ENCODE assay signal across 9 cellular contexts in the genomic region with DNA sequence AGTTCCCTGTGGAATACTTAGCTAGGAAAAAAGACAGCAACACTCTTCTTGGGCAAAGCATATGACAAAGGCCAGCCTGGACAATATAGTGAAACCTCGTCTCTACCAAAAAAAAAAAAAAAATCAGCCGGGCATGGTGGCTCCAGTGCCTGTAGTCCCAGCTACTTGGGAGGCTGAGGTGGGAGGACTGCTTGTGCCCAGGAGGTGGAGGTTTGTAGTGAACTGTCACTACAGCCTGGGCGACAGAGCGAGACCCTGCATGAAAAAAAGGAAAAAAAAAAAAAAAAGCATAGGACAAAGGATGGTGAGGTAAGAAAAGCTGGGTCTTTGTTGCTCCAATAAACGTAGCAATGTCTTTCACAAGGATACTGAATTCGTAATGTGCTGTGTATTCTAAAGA. TPM values are rescaled to one million over a fixed set of nuclear protein-coding genes. Genes with fewer than 3 reads are reported as not detected.
DNase-seq lines count a peak whose midpoint lies in the region; ATAC-seq and TF ChIP-seq lines count a peak whose summit lies in the region.
"Had no signal": no experiment of that assay in that cellular context is flagged by ENCODE, and none has a peak within 500 bp of the region (broad histone marks: within the 10 kb centered on the region; RNA-seq: fewer than 3 reads in every experiment).

No MANE protein-coding gene starts in this region.

- peak overlapping the region; percentile 83 for H3K4me2 ChIP-seq in OCI-LY7 (ENCODE audit: low read length)

- peaks cover 52% of the 10 kb centered on the region for H3K4me1 ChIP-seq in OCI-LY7 (ENCODE audit: insufficient read depth, low read length, poor library complexity, severe bottlenecking)
- H3K4me1 ChIP-seq in mucosa of descending colon (ENCODE audit: low read depth), result peaks cover 19% of the 10 kb centered on the region

- peaks cover 37% of the 10 kb centered on the region for H3K4me1 Mint-ChIP-seq in progenitor cell of endocrine pancreas (ENCODE audit: low read depth)

- H2AFZ ChIP-seq in OCI-LY7 (ENCODE audit: low read length), result peak overlapping the region; percentile 47; the same call in 1 of the 2 replicates

- POLR2A ChIA-PET in OCI-LY7 (lab: Charles Lee), result interaction anchor here (0.6 to 1.9 kb wide), 9 partner anchors 8 to 291 kb away, joined by 3 to 23 read pairs (median 4); no protein-coding TSS in a partner anchor

- H3K27me3 ChIP-seq in GM06990 (replicated peaks; ENCODE audit: control insufficient read depth, insufficient read depth, low read length), result no peaks in the 10 kb centered on the region

- peak overlapping the region; percentile 86 for H3K4me3 ChIP-seq in GM06990 (replicated peaks; ENCODE audit: low read depth, low read length)
- peak overlapping the region; percentile 99 for H3K4me3 ChIP-seq in OCI-LY7 (ENCODE audit: low read depth, low read length, poor library complexity, severe bottlenecking)
- H3K4me3 ChIP-seq in epithelial cell of esophagus (ENCODE audit: low read length), result peak overlapping the region; percentile 76
- no peak overlapping the region for H3K4me3 ChIP-seq in mucosa of descending colon

- no peaks in the 10 kb centered on the region for H3K9me3 Mint-ChIP-seq in progenitor cell of endocrine pancreas (ENCODE audit: low read depth)

- H3K9me2 ChIP-seq in OCI-LY7 (ENCODE audit: insufficient read depth, low read length), result no peaks in the 10 kb centered on the region

- CTCF ChIA-PET in OCI-LY7 (lab: Charles Lee; ENCODE audit: unreplicated experiment), result interaction anchor here (1.1 kb wide), 1 partner anchor 191 kb away, joined by 5 read pairs; no protein-coding TSS in a partner anchor

- peak overlapping the region; percentile 84 for H3K27ac ChIP-seq in OCI-LY7 (ENCODE audit: low read depth, low read length, poor library complexity, severe bottlenecking)

- H3K9me3 ChIP-seq in OCI-LY7 (ENCODE audit: low read length) (no peaks in the 10 kb centered on the region; the same call in 1 of the 2 replicates), mucosa of descending colon (no peaks in the 10 kb centered on the region)

- DNase-seq in GM06990 (ENCODE audit: extremely low read depth, insufficient read length) (no peak), OCI-LY7 (ENCODE audit: low spot score) (peak; percentile 5), epithelial cell of esophagus (ENCODE audit: low read depth) (no peak), progenitor cell of endocrine pancreas (ENCODE audit: low spot score, unreplicated experiment) (no peak), mucosa of descending colon (no peak), NCI-H526 treated with DMSO at 0.1 percent for 48 hours (lab: John Stamatoyannopoulos, UW) (no peak), dedifferentiated amniotic fluid mesenchymal stem cell (ENCODE audit: extremely low spot score) (no peak)

- no peaks in the 10 kb centered on the region for H3K27me3 Mint-ChIP-seq in progenitor cell of endocrine pancreas

- peak overlapping the region; percentile 93 for H3K27ac Mint-ChIP-seq in progenitor cell of endocrine pancreas

- peak overlapping the region; percentile 77 for H3K4me3 Mint-ChIP-seq in progenitor cell of endocrine pancreas (ENCODE audit: low read depth)

- 0 out of 2 replicates have a peak, but pooled peaks cover 6% of the 10 kb centered on the region for H4K20me1 ChIP-seq in OCI-LY7 (ENCODE audit: insufficient read depth, low read length)

- peaks cover 59% of the 10 kb centered on the region for H3K79me2 ChIP-seq in OCI-LY7 (ENCODE audit: insufficient read depth, low read depth, low read length)

- ATAC-seq in mucosa of descending colon (no peak), HG03460 (IDR thresholded peaks at IDR 0.05; ENCODE audit: unreplicated experiment) (no peak)
- ATAC-seq: sciatic nerve had no signal

- H3K36me3 Mint-ChIP-seq in progenitor cell of endocrine pancreas (ENCODE audit: insufficient read depth), result no peaks in the 10 kb centered on the region

- BruUV-seq in OCI-LY7 (replicated peaks; lab: Mats Ljungman, UMichigan), result no TSS peak

- no peak for TF ChIP-seq CTCF in GM06990 (IDR thresholded peaks at IDR 0.05; ENCODE audit: insufficient read depth, low read length, poor library complexity, severe bottlenecking)
- no peak for TF ChIP-seq CTCF in OCI-LY7 (conservative IDR thresholded peaks at IDR 0.05; ENCODE audit: low read length)
- no peak for TF ChIP-seq CTCF in epithelial cell of esophagus (IDR thresholded peaks at IDR 0.05; ENCODE audit: insufficient read depth, low read depth, low read length, missing control alignments)
- no peak for TF ChIP-seq CTCF in progenitor cell of endocrine pancreas (IDR thresholded peaks at IDR 0.05; ENCODE audit: unreplicated experiment)
- TF ChIP-seq CTCF in mucosa of descending colon (IDR thresholded peaks at IDR 0.05), result no peak

- H3K36me3 ChIP-seq in GM06990 (ENCODE audit: control insufficient read depth, insufficient read depth, low read length) (no peaks in the 10 kb centered on the region), OCI-LY7 (ENCODE audit: insufficient read depth, low read length) (peaks cover 20% of the 10 kb centered on the region), mucosa of descending colon (ENCODE audit: low read depth) (no peaks in the 10 kb centered on the region)

- intact Hi-C loops in OCI-LY7 (cut with micrococcal nuclease; ENCODE audit: unreplicated experiment), result loop anchor here (2.0 to 5.0 kb wide), 4 partner anchors 181 to 1309 kb away; partner anchors contain the start of genes STYX and TMX1
- intact Hi-C loops in mucosa of descending colon (cut with DNase I, micrococcal nuclease), result no loop called here

RNA-seq across cellular contexts. Expression of gene TXNDC16, which starts 1.1 kb away (rescaled TPM):
- total RNA-seq in OCI-LY7 (2014; rRNA removed; shearing (Covaris generic)), result 13.8 and 21.6 TPM in 2 replicates
- total RNA-seq in OCI-LY7 (2022) (26.5 and 27.5 TPM in 2 replicates), progenitor cell of endocrine pancreas (18.9 and 25.0 TPM in 2 replicates), mucosa of descending colon (10 to 100 TPM in 1 of 3 donors, 1 to 10 TPM in 2; 8.6 to 10.3 (median 9.7) TPM)

RNA-seq across cellular contexts. Expression of gene GPR137C, which starts 1.4 kb away (rescaled TPM):
- total RNA-seq in OCI-LY7 (2014; rRNA removed; shearing (Covaris generic)), result 1.1 TPM in 2 replicates
- total RNA-seq in OCI-LY7 (2022) (3.2 and 3.9 TPM in 2 replicates), progenitor cell of endocrine pancreas (8.7 and 10.1 TPM in 2 replicates), mucosa of descending colon (under 1 TPM; 0.43 to 0.82 (median 0.51) TPM)
